In genomic region chr11:131977854-131978253, GRCh38 we compare ENCODE assay signal across 15 cellular contexts.
DNase-seq lines count a peak whose midpoint lies in the region; ATAC-seq and TF ChIP-seq lines count a peak whose summit lies in the region.
"Had no signal": no experiment of that assay in that cellular context is flagged by ENCODE, and none has a peak within 500 bp of the region (broad histone marks: within the 10 kb centered on the region; RNA-seq: fewer than 3 reads in every experiment).

No MANE protein-coding gene starts in this region.

- H3K36me3 ChIP-seq in HUES6 (ENCODE audit: control insufficient read depth, insufficient read depth, low read length) (no peaks in the 10 kb centered on the region), brain microvascular endothelial cell (replicated peaks) (no peaks in the 10 kb centered on the region)
- H3K36me3 ChIP-seq: BLaER1 had no signal

- H3K27ac ChIP-seq in HUES6 (ENCODE audit: low read depth, low read length) (peak overlapping the region; percentile 83), brain microvascular endothelial cell (no peak overlapping the region)
- H3K27ac ChIP-seq: BLaER1 had no signal

- H3K27me3 ChIP-seq in HUES6 (ENCODE audit: control insufficient read depth, insufficient read depth, low read length) (no peaks in the 10 kb centered on the region), brain microvascular endothelial cell (replicated peaks) (no peaks in the 10 kb centered on the region)
- H3K27me3 ChIP-seq: BLaER1 had no signal

- in situ Hi-C loops in brain microvascular endothelial cell (cut with HindIII; ENCODE audit: low pct_ligation_motif_present, low sequenced_read_pairs) = no loop called here

- TF ChIP-seq CTCF in AG09309 (IDR thresholded peaks at IDR 0.05; ENCODE audit: control insufficient read depth, insufficient read depth, low read depth, low read length, missing control alignments) = no peak
- TF ChIP-seq CTCF in brain microvascular endothelial cell (IDR thresholded peaks at IDR 0.05; ENCODE audit: low read depth, low read length, missing control alignments) = no peak

- no peaks in the 10 kb centered on the region for H3K9me3 ChIP-seq in HUES6 (ENCODE audit: control insufficient read depth, insufficient read depth, low read depth, low read length)
- H3K9me3 ChIP-seq: BLaER1 had no signal

- H3K4me1 ChIP-seq in HUES6 (ENCODE audit: control insufficient read depth, insufficient read depth, low read length) = peaks cover 47% of the 10 kb centered on the region
- H3K4me1 ChIP-seq: BLaER1 had no signal

- H3K9ac ChIP-seq in HUES6 (ENCODE audit: low read length) = peak overlapping the region; percentile 55
- H3K9ac ChIP-seq: BLaER1 had no signal

- H3K4me3 ChIP-seq in AG09309 (ENCODE audit: control insufficient read depth, low read depth, low read length) (no peak overlapping the region), HUES6 (ENCODE audit: low read depth, low read length) (peak overlapping the region; percentile 13; the same call in 1 of the 2 replicates), brain microvascular endothelial cell (ENCODE audit: low read depth, low read length) (no peak overlapping the region)
- H3K4me3 ChIP-seq: BLaER1 had no signal

- no peak for ATAC-seq in HG03520 (IDR thresholded peaks at IDR 0.05; ENCODE audit: unreplicated experiment)
- ATAC-seq in GM19328 (IDR thresholded peaks at IDR 0.05; ENCODE audit: unreplicated experiment) = no peak
- ATAC-seq: effector memory CD8-positive, alpha-beta T cell had no signal

- peak; percentile 16 for DNase-seq in AG09309 (ENCODE audit: low read depth)
- peak; percentile 73 for DNase-seq in brain microvascular endothelial cell
- peak; percentile 93 for DNase-seq in kidney tubule cell (ENCODE audit: low spot score)
- no peak for DNase-seq in NCI-H2196 treated with DMSO at 0.1 percent for 48 hours (lab: John Stamatoyannopoulos, UW; ENCODE audit: unreplicated experiment)
- DNase-seq in NCI-H1436 (lab: John Stamatoyannopoulos, UW) = no peak
- DNase-seq: activated CD4-positive, alpha-beta T cell treated with anti-CD3 and anti-CD28 coated beads for 1 hour; activated T-cell treated with anti-CD3 and anti-CD28 coated beads, Interleukin-2, amount 50 U/mL, for 24 hours; effector memory CD8-positive, alpha-beta T cell; GF-D8; NCI-H1417; stimulated activated CD4-positive, alpha-beta T cell treated with anti-CD3 and anti-CD28 coated beads, Interleukin-2, amount 100 ng/mL, for 24 hours had no signal

Comparison
In these comparisons a context has a peak if more than half of its experiments do, and no peak if none do; other contexts are left out.
1. DNase-seq: peak in AG09309 (single experiment), brain microvascular endothelial cell (single experiment) and kidney tubule cell (single experiment); none in NCI-H2196 treated with DMSO at 0.1 percent for 48 hours (single experiment) and NCI-H1436 (single experiment).